Comparison of ENCODE assay signal across 1 cellular context in the genomic region with DNA sequence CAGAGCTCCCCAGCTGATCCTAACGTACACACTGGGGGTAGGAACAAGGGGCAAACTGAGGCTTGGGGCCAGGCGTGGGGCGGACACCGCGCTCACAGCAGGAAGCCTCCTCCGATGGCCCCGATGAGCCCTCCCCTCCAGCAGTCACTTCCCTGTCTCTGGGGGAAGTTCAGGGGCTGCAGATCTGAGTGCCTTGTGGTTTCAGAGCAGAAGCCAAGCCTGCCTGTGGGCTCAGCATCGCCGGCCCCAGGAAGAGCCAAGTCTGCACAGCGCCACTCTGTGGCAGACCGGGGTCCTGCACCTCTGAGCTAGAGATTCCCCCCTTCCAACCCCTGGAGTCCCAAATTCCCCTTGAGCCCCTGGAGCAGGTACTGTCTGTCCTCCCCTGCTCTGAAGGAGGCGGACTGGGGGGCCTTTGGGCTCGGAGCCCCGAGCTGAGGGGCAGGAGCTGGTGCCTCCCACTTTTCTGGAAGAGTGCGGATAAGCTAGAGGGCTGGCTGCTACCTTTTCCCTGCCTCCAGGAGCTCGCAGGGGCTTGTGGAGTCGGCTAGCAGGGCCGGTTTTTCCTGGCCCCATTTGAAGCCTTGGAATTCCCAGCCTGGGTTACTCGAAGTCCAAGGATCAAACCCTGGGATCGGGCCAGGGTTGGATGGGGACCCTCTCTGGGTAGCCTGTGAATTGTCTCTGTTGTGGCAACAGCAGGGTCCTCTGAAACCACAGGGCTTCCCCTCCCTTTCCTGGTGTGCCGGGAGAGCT.
TF ChIP-seq lines count a peak whose summit lies in the region.

No MANE protein-coding gene starts in this region.

TF ChIP-seq in SK-N-SH, 30 proteins besides CTCF, POLR2A, EP300 and RAD21 (continued from another document):
- TF ChIP-seq TEAD4 (IDR thresholded peaks at IDR 0.05; ENCODE audit: borderline replicate concordance, insufficient read depth) (no peak), FOSL2 (IDR thresholded peaks at IDR 0.05; ENCODE audit: borderline replicate concordance, low read depth) (no peak), SIN3A (IDR thresholded peaks at IDR 0.05; ENCODE audit: borderline replicate concordance, low read depth, low read length) (no peak), YY1 (IDR thresholded peaks at IDR 0.05; ENCODE audit: low read depth) (no peak), FOXJ3 (CRISPR knock-in tag; IDR thresholded peaks at IDR 0.05) (no peak), FOXM1 (IDR thresholded peaks at IDR 0.05; ENCODE audit: low read depth) (no peak), TAF1 (IDR thresholded peaks at IDR 0.05; ENCODE audit: borderline replicate concordance, low read depth, low read length) (no peak), ELF1 (IDR thresholded peaks at IDR 0.05) (no peak)
- TF ChIP-seq, protein P1, sequence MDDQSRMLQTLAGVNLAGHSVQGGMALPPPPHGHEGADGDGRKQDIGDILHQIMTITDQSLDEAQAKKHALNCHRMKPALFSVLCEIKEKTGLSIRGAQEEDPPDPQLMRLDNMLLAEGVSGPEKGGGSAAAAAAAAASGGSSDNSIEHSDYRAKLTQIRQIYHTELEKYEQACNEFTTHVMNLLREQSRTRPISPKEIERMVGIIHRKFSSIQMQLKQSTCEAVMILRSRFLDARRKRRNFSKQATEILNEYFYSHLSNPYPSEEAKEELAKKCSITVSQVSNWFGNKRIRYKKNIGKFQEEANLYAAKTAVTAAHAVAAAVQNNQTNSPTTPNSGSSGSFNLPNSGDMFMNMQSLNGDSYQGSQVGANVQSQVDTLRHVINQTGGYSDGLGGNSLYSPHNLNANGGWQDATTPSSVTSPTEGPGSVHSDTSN (IDR thresholded peaks at IDR 0.05), result no peak
- TF ChIP-seq, protein P2, sequence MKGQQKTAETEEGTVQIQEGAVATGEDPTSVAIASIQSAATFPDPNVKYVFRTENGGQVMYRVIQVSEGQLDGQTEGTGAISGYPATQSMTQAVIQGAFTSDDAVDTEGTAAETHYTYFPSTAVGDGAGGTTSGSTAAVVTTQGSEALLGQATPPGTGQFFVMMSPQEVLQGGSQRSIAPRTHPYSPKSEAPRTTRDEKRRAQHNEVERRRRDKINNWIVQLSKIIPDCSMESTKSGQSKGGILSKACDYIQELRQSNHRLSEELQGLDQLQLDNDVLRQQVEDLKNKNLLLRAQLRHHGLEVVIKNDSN (IDR thresholded peaks at IDR 0.05; ENCODE audit: borderline replicate concordance, low read depth), result no peak
TF ChIP-seq in SK-N-SH: peak in this region for 3.
